ENCODE assay signal across 18 cellular contexts in the genomic region with DNA sequence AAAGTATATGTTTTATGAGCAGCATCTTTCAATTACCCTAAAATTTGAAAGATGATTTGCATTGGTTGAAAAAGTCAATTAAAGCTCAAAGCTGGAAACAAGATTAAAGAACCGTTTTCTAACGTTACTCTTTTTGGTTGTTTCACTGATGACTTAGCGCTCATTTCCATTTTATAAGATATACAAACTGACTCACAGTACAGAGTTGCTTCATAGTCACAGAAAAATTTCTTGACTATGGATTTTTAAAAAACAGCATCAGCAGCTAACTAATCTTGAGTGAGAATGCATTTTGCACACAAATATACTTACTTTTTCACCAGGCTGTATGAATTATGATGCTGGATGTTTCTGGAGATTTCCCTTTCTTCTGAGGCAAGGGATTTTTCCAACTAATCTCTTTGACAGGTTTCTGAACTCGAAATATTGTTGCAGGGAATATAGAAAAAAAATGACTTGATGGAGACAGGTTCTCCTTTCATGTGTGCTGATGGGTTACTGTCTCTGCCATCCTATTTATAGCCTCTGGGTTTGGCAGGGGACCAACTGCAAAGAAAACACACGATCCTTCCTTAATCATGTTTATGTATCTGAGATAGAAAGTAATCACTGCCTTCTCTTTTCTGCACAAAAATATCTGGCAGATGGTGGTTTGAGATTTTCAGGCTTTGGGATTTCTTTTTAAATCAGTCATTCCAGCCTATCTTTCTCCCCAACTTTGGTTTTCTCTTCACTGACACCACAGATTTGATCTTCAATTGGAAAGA.
A peak's percentile ranks its signal among the peaks of the same experiment; 100 is the strongest.
DNase-seq lines count a peak whose midpoint lies in the region; ATAC-seq and TF ChIP-seq lines count a peak whose summit lies in the region.
"Had no signal": no experiment of that assay in that cellular context is flagged by ENCODE, and none has a peak within 500 bp of the region (broad histone marks: within the 10 kb centered on the region; RNA-seq: fewer than 3 reads in every experiment).

No MANE protein-coding gene starts in this region.

- peak overlapping the region in 51 of 59 donors; percentile 3 to 73 (median 49) for H3K27ac ChIP-seq in dorsolateral prefrontal cortex
- no peak overlapping the region for H3K27ac ChIP-seq in prostate gland
- H3K27ac ChIP-seq: esophagus muscularis mucosa, SJSA1, spleen, upper lobe of right lung had no signal

- no peaks in the 10 kb centered on the region for H3K4me1 ChIP-seq in prostate gland (replicated peaks)
- H3K4me1 ChIP-seq: spleen had no signal

- H3K27me3 ChIP-seq in dorsolateral prefrontal cortex (no peaks in the 10 kb centered on the region), prostate gland (replicated peaks; ENCODE audit: insufficient read depth) (no peaks in the 10 kb centered on the region)
- H3K27me3 ChIP-seq: esophagus muscularis mucosa, left lung, SJSA1, spleen, upper lobe of right lung had no signal

- intact Hi-C loops in dorsolateral prefrontal cortex (cut with DNase I) = loop anchor here in 1 of 2 donors (10.0 kb wide), 1 partner anchor 211 kb away; the partner anchor contains the start of genes CCDC148 and PKP4
- intact Hi-C loops in prostate gland (cut with DNase I) = no loop called here

- 38% methylated on average over 5 of the region's 5 CpGs for WGBS in prostate gland

- no peaks in the 10 kb centered on the region for H3K36me3 ChIP-seq in prostate gland

- no peaks in the 10 kb centered on the region for H3K9me3 ChIP-seq in prostate gland
- H3K9me3 ChIP-seq: esophagus muscularis mucosa, left lung, SJSA1, spleen, upper lobe of right lung had no signal

- H3K36me3 Mint-ChIP-seq in activated T-cell treated with anti-CD3 and anti-CD28 coated beads, Interleukin-2, amount 50 U/mL, for 72 hours (ENCODE audit: insufficient read depth in 2 of 2) = peaks cover 2% of the 10 kb centered on the region in 2 donors

- H3K4me3 ChIP-seq in dorsolateral prefrontal cortex (no peak overlapping the region), prostate gland (no peak overlapping the region)
- H3K4me3 ChIP-seq: esophagus muscularis mucosa, left lung, SJSA1, spleen, upper lobe of right lung had no signal

- TF ChIP-seq CTCF in dorsolateral prefrontal cortex (IDR thresholded peaks at IDR 0.05 in 54 of 56, conservative IDR thresholded peaks at IDR 0.05 in 2 of 56; ENCODE audit: low read depth in 1 of 56, partially characterized antibody in 56 of 56) (no peak), prostate gland (IDR thresholded peaks at IDR 0.05) (peak in 1 of 4 experiments; percentile 5)

- H3K9me3 Mint-ChIP-seq in activated T-cell treated with anti-CD3 and anti-CD28 coated beads, Interleukin-2, amount 50 U/mL, for 72 hours = no peaks in the 10 kb centered on the region
- H3K9me3 Mint-ChIP-seq: activated T-cell treated with anti-CD3 and anti-CD28 coated beads, Interleukin-2, amount 50 U/mL, for 4 hours; CD4-positive, alpha-beta memory T cell; dendritic cell treated with granulocyte-macrophage colony-stimulating factor and Interleukin-4, amounts not matched to agents 40 ng/mL and 50 ng/mL, for 4 days; stimulated activated naive B cell treated with anti-CD40 and anti-IgM and Interleukin-4, amounts not matched to agents 10 μg/mL and 1 μg/mL and 100 μg/mL, for 72 hours had no signal

- no peak overlapping the region for H3K4me3 Mint-ChIP-seq in activated T-cell treated with anti-CD3 and anti-CD28 coated beads, Interleukin-2, amount 50 U/mL, for 72 hours
- H3K4me3 Mint-ChIP-seq: activated T-cell treated with anti-CD3 and anti-CD28 coated beads, Interleukin-2, amount 50 U/mL, for 4 hours; CD4-positive, alpha-beta memory T cell; dendritic cell treated with granulocyte-macrophage colony-stimulating factor and Interleukin-4, amounts not matched to agents 40 ng/mL and 50 ng/mL, for 4 days; stimulated activated naive B cell treated with anti-CD40 and anti-IgM and Interleukin-4, amounts not matched to agents 10 μg/mL and 1 μg/mL and 100 μg/mL, for 72 hours had no signal

- no peak for ATAC-seq in activated T-cell treated with anti-CD3 and anti-CD28 coated beads, Interleukin-2, amount 50 U/mL, for 72 hours (replicated peaks in 1 of 2)
- ATAC-seq: activated T-cell treated with anti-CD3 and anti-CD28 coated beads, Interleukin-2, amount 50 U/mL, for 4 hours; left lung; stimulated activated naive B cell treated with anti-CD40 and anti-IgM and Interleukin-4, amounts not matched to agents 10 μg/mL and 1 μg/mL and 100 μg/mL, for 72 hours; upper lobe of right lung had no signal

- no peak overlapping the region for H3K27ac Mint-ChIP-seq in activated T-cell treated with anti-CD3 and anti-CD28 coated beads, Interleukin-2, amount 50 U/mL, for 72 hours
- H3K27ac Mint-ChIP-seq: dendritic cell treated with granulocyte-macrophage colony-stimulating factor and Interleukin-4, amounts not matched to agents 40 ng/mL and 50 ng/mL, for 4 days; stimulated activated naive B cell treated with anti-CD40 and anti-IgM and Interleukin-4, amounts not matched to agents 10 μg/mL and 1 μg/mL and 100 μg/mL, for 72 hours had no signal

- DNase-seq in NCI-H1105 treated with DMSO at 0.1 percent for 48 hours (lab: John Stamatoyannopoulos, UW) (peak; percentile 29), NCI-H1105 (lab: John Stamatoyannopoulos, UW) (no peak), RPMI7951 (ENCODE audit: low read depth) (peak; percentile 21), dorsolateral prefrontal cortex (no peak), prostate gland (ENCODE audit: low spot score) (peak; percentile 58), DMS153 treated with DMSO at 0.1 percent for 48 hours (lab: John Stamatoyannopoulos, UW; ENCODE audit: unreplicated experiment) (no peak), UCSD-AML1 (lab: John Stamatoyannopoulos, UW; ENCODE audit: unreplicated experiment) (no peak)
- no peak for DNase-seq in activated T-cell treated with anti-CD3 and anti-CD28 coated beads, Interleukin-2, amount 50 U/mL, for 72 hours
- DNase-seq: activated CD4-positive, alpha-beta T cell treated with anti-CD3 and anti-CD28 coated beads, Interleukin-2, amount 50 U/mL, for 48 hours; activated T-cell treated with anti-CD3 and anti-CD28 coated beads, Interleukin-2, amount 50 U/mL, for 4 hours; CD4-positive, alpha-beta memory T cell; left lung; spleen; stimulated activated naive B cell treated with anti-CD40 and anti-IgM and Interleukin-4, amounts not matched to agents 10 μg/mL and 1 μg/mL and 100 μg/mL, for 72 hours; upper lobe of right lung had no signal

- TF ChIP-seq POLR2A in prostate gland (IDR thresholded peaks at IDR 0.05) = no peak

- H3K27me3 Mint-ChIP-seq in activated T-cell treated with anti-CD3 and anti-CD28 coated beads, Interleukin-2, amount 50 U/mL, for 72 hours (ENCODE audit: low read depth) = no peaks in the 10 kb centered on the region
- H3K27me3 Mint-ChIP-seq: CD4-positive, alpha-beta memory T cell; dendritic cell treated with granulocyte-macrophage colony-stimulating factor and Interleukin-4, amounts not matched to agents 40 ng/mL and 50 ng/mL, for 4 days; stimulated activated naive B cell treated with anti-CD40 and anti-IgM and Interleukin-4, amounts not matched to agents 10 μg/mL and 1 μg/mL and 100 μg/mL, for 72 hours had no signal

- no peaks in the 10 kb centered on the region for H3K4me1 Mint-ChIP-seq in activated T-cell treated with anti-CD3 and anti-CD28 coated beads, Interleukin-2, amount 50 U/mL, for 72 hours (ENCODE audit: low read depth)
- H3K4me1 Mint-ChIP-seq: CD4-positive, alpha-beta memory T cell; stimulated activated naive B cell treated with anti-CD40 and anti-IgM and Interleukin-4, amounts not matched to agents 10 μg/mL and 1 μg/mL and 100 μg/mL, for 72 hours had no signal

Comparison
In these comparisons a context has a peak if more than half of its experiments do, and no peak if none do; other contexts are left out.
1. DNase-seq: peak in NCI-H1105 treated with DMSO at 0.1 percent for 48 hours (single experiment), RPMI7951 (single experiment) and prostate gland (single experiment); none in NCI-H1105 (single experiment), dorsolateral prefrontal cortex (0 of 10), DMS153 treated with DMSO at 0.1 percent for 48 hours (single experiment), UCSD-AML1 (single experiment) and activated T-cell treated with anti-CD3 and anti-CD28 coated beads, Interleukin-2, amount 50 U/mL, for 72 hours (0 of 2).
2. H3K27ac ChIP-seq: peak in dorsolateral prefrontal cortex (51 of 59); none in prostate gland (0 of 2).